17 cellular contexts compared by ENCODE assay signal in the genomic region with DNA sequence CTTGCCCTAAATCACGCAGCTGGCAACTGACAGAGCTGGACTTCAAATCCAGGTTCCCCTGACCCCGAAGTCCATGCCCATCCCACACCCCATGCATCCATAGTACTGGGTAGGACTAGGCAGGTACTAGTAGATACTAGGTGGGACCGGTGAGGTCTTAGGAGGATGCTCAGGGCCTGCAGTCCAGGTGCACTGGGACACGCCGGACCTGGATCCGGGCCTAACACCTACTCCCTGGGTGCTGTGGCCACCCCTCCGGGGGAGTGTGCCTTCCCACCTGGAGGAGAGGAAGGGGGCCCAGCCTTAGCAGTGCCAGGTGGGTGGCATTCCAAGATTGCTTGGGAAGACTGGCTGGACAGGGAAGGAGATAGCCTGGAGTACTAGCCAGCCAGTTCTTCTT.
"Had no signal": no experiment of that assay in that cellular context is flagged by ENCODE, and none has a peak within 500 bp of the region (broad histone marks: within the 10 kb centered on the region; RNA-seq: fewer than 3 reads in every experiment).

No MANE protein-coding gene starts in this region.

- H3K4me1 Mint-ChIP-seq: activated CD4-positive, alpha-beta memory T cell treated with anti-CD3 and anti-CD28 coated beads, Interleukin-2, amount 10 ng/mL, durations not matched to agents 7 days and 5 days; activated CD8-positive, alpha-beta memory T cell treated with anti-CD3 and anti-CD28 coated beads, Interleukin-2, amount 10 ng/mL, durations not matched to agents 7 days and 5 days; naive thymus-derived CD8-positive, alpha-beta T cell; stimulated activated effector memory CD8-positive, alpha-beta T cell treated with anti-CD3 and anti-CD28 coated beads, Interleukin-12 subunit alpha, Interleukin-12 subunit beta, amount 100 ng/mL, for 72 hours had no signal

- H3K27ac Mint-ChIP-seq: activated CD4-positive, alpha-beta memory T cell treated with anti-CD3 and anti-CD28 coated beads, Interleukin-2, amount 10 ng/mL, durations not matched to agents 7 days and 5 days; activated CD8-positive, alpha-beta memory T cell treated with anti-CD3 and anti-CD28 coated beads, Interleukin-2, amount 10 ng/mL, durations not matched to agents 7 days and 5 days; activated naive CD8-positive, alpha-beta T cell; endodermal cell; naive thymus-derived CD8-positive, alpha-beta T cell; stimulated activated effector memory CD8-positive, alpha-beta T cell treated with anti-CD3 and anti-CD28 coated beads, Interleukin-12 subunit alpha, Interleukin-12 subunit beta, amount 100 ng/mL, for 72 hours had no signal

- H3K27ac ChIP-seq: body of pancreas, parathyroid adenoma had no signal

- H3K9me3 ChIP-seq: body of pancreas had no signal

- H3K27me3 ChIP-seq: body of pancreas had no signal

- H3K4me3 Mint-ChIP-seq: activated CD4-positive, alpha-beta memory T cell treated with anti-CD3 and anti-CD28 coated beads, Interleukin-2, amount 10 ng/mL, durations not matched to agents 7 days and 5 days; activated CD8-positive, alpha-beta memory T cell treated with anti-CD3 and anti-CD28 coated beads, Interleukin-2, amount 10 ng/mL, durations not matched to agents 7 days and 5 days; activated naive CD8-positive, alpha-beta T cell; endodermal cell; naive thymus-derived CD8-positive, alpha-beta T cell; stimulated activated effector memory CD8-positive, alpha-beta T cell treated with anti-CD3 and anti-CD28 coated beads, Interleukin-12 subunit alpha, Interleukin-12 subunit beta, amount 100 ng/mL, for 72 hours had no signal

- ATAC-seq: activated CD8-positive, alpha-beta memory T cell treated with anti-CD3 and anti-CD28 coated beads, Interleukin-2, amount 10 ng/mL, durations not matched to agents 7 days and 5 days; body of pancreas; naive thymus-derived CD8-positive, alpha-beta T cell had no signal

- H3K27me3 Mint-ChIP-seq: activated CD8-positive, alpha-beta memory T cell treated with anti-CD3 and anti-CD28 coated beads, Interleukin-2, amount 10 ng/mL, durations not matched to agents 7 days and 5 days; activated naive CD8-positive, alpha-beta T cell had no signal

- H3K9me3 Mint-ChIP-seq: activated CD4-positive, alpha-beta memory T cell treated with anti-CD3 and anti-CD28 coated beads, Interleukin-2, amount 10 ng/mL, durations not matched to agents 7 days and 5 days; endodermal cell; naive thymus-derived CD8-positive, alpha-beta T cell; stimulated activated effector memory CD8-positive, alpha-beta T cell treated with anti-CD3 and anti-CD28 coated beads, Interleukin-12 subunit alpha, Interleukin-12 subunit beta, amount 100 ng/mL, for 72 hours had no signal

- DNase-seq: activated CD4-positive, alpha-beta memory T cell treated with anti-CD3 and anti-CD28 coated beads, Interleukin-2, amount 10 ng/mL, durations not matched to agents 7 days and 5 days; activated CD4-positive, alpha-beta T cell treated with anti-CD3 and anti-CD28 coated beads for 48 hours; activated CD4-positive, CD25-positive, alpha-beta regulatory T cell; activated CD8-positive, alpha-beta memory T cell treated with anti-CD3 and anti-CD28 coated beads, Interleukin-2, amount 10 ng/mL, durations not matched to agents 7 days and 5 days; amygdala; body of pancreas; caudate nucleus; endodermal cell; foreskin melanocyte; naive thymus-derived CD8-positive, alpha-beta T cell; retina; stimulated activated CD4-positive, alpha-beta T cell treated with anti-CD3 and anti-CD28 coated beads, Interleukin-2, amount 100 ng/mL, for 48 hours; T-helper 1 cell; T-helper 9 cell had no signal

- H3K4me1 ChIP-seq: parathyroid adenoma had no signal

- H3K4me3 ChIP-seq: body of pancreas had no signal
